1 cellular context compared by ENCODE assay signal in genomic region chr9:98247826-98248657, GRCh38.
TF ChIP-seq lines count a peak whose summit lies in the region.

No MANE protein-coding gene starts in this region.

TF ChIP-seq in IMR-90, 13 proteins besides CTCF, POLR2A, EP300 and RAD21 (continued from another document):
- TF ChIP-seq USF2 (IDR thresholded peaks at IDR 0.05; ENCODE audit: low read depth, low read length) (no peak), RFX5 (IDR thresholded peaks at IDR 0.05; ENCODE audit: low read depth, low read length) (no peak), CHD1 (IDR thresholded peaks at IDR 0.05; ENCODE audit: low read depth, low read length) (no peak), RCOR1 (IDR thresholded peaks at IDR 0.05; ENCODE audit: insufficient replicate concordance, low read length) (no peak), ELK1 (IDR thresholded peaks at IDR 0.05; ENCODE audit: borderline replicate concordance, low read depth, low read length) (no peak), SMC3 (IDR thresholded peaks at IDR 0.05; ENCODE audit: low read depth, low read length) (no peak), FOS (IDR thresholded peaks at IDR 0.05; ENCODE audit: low read depth, low read length) (no peak), MAZ (IDR thresholded peaks at IDR 0.05; ENCODE audit: borderline replicate concordance, low read depth, low read length) (no peak), CEBPB (IDR thresholded peaks at IDR 0.05; ENCODE audit: low read depth, low read length) (no peak), MXI1 (IDR thresholded peaks at IDR 0.05; ENCODE audit: borderline replicate concordance, low read depth, low read length) (no peak), MAFK (IDR thresholded peaks at IDR 0.05; ENCODE audit: low read depth, low read length) (no peak)
